9 cellular contexts compared by ENCODE assay signal in the genomic region with DNA sequence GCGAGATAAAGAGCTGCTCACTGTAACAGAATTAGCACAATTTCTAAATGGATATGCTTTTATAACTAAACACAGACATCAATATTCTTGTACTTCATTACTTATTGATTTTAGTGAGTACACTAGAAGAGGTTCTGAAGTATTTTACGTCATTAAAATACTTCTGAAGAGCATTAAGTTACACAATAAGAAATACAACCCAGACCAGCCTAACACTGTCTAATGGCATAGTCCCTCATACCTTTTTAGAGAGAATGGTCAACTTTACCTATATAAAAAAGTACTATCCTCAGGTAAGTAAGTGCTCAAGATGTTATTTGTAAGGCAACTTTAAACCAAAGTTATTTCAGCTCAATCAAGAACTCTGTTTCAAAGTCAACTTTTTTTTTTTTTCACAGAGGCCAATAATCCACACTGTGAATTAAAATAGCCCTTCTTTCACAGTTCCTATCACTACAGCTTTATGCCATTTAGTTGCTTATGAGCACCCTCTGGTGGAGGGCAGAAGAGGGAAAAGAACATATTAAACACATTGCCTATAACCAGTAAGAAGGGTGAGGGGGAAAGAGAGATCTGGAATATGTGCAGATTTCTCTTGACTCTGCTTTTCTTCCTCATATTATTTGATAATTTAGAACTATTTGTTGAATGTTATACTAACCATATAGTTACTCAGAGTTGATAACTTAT.
DNase-seq lines count a peak whose midpoint lies in the region; ATAC-seq and TF ChIP-seq lines count a peak whose summit lies in the region.
"Had no signal": no experiment of that assay in that cellular context is flagged by ENCODE, and none has a peak within 500 bp of the region (broad histone marks: within the 10 kb centered on the region; RNA-seq: fewer than 3 reads in every experiment).

No MANE protein-coding gene starts in this region.

- peaks cover 25% of the 10 kb centered on the region for H3K4me1 ChIP-seq in RWPE2 (ENCODE audit: insufficient read depth, poor library complexity, severe bottlenecking)
- H3K4me1 ChIP-seq in foreskin keratinocyte: peaks cover 14% of the 10 kb centered on the region
- peaks cover 1 to 4% of the 10 kb centered on the region in 2 donors for H3K4me1 ChIP-seq in aorta (ENCODE audit: control insufficient read depth in 1 of 2, insufficient read depth in 2 of 2, low read length in 2 of 2)

- CTCF ChIA-PET in activated naive CD4-positive, alpha-beta T cell treated with anti-CD3 and anti-CD28 coated beads for 36 hours (lab: Charles Lee): interaction anchor here (1.3 kb wide), 1 partner anchor 236 kb away, joined by 4 read pairs; no protein-coding TSS in a partner anchor

- DNase-seq in activated naive CD4-positive, alpha-beta T cell treated with anti-CD3 and anti-CD28 coated beads for 36 hours: peak; percentile 31
- no peak for DNase-seq in activated naive CD4-positive, alpha-beta T cell (lab: John Stamatoyannopoulos, UW)
- DNase-seq in LHCN-M2 (ENCODE audit: low read depth): peak; percentile 57
- DNase-seq in RWPE2 (ENCODE audit: low spot score): no peak
- peak in 1 of 2 donors; percentile 51 for DNase-seq in foreskin keratinocyte
- DNase-seq in aorta: no peak
- no peak for DNase-seq in Right ventricle myocardium superior

- H3K9me3 Mint-ChIP-seq in activated naive CD4-positive, alpha-beta T cell treated with anti-CD3 and anti-CD28 coated beads for 36 hours: no peaks in the 10 kb centered on the region
- no peaks in the 10 kb centered on the region for H3K9me3 Mint-ChIP-seq in stimulated activated memory B cell treated with anti-CD40 and anti-IgM and Interleukin-4, amounts not matched to agents 10 μg/mL and 1 μg/mL and 100 μg/mL, for 72 hours
- H3K9me3 Mint-ChIP-seq: activated naive CD4-positive, alpha-beta T cell treated with anti-CD3 and anti-CD28 coated beads, Interleukin-2, amount 50 U/mL, for 24 hours had no signal

- no peaks in the 10 kb centered on the region for H3K4me1 Mint-ChIP-seq in activated naive CD4-positive, alpha-beta T cell treated with anti-CD3 and anti-CD28 coated beads for 36 hours (ENCODE audit: low read depth)
- H3K4me1 Mint-ChIP-seq in stimulated activated memory B cell treated with anti-CD40 and anti-IgM and Interleukin-4, amounts not matched to agents 10 μg/mL and 1 μg/mL and 100 μg/mL, for 72 hours: no peaks in the 10 kb centered on the region
- H3K4me1 Mint-ChIP-seq: activated naive CD4-positive, alpha-beta T cell treated with anti-CD3 and anti-CD28 coated beads, Interleukin-2, amount 50 U/mL, for 24 hours had no signal

- H3K36me3 Mint-ChIP-seq in activated naive CD4-positive, alpha-beta T cell treated with anti-CD3 and anti-CD28 coated beads for 36 hours (ENCODE audit: low read depth): peaks cover 3% of the 10 kb centered on the region
- peaks cover 14% of the 10 kb centered on the region for H3K36me3 Mint-ChIP-seq in stimulated activated memory B cell treated with anti-CD40 and anti-IgM and Interleukin-4, amounts not matched to agents 10 μg/mL and 1 μg/mL and 100 μg/mL, for 72 hours

- intact Hi-C loops in activated naive CD4-positive, alpha-beta T cell treated with anti-CD3 and anti-CD28 coated beads for 36 hours (cut with micrococcal nuclease): loop anchor here (1.0 kb wide), 1 partner anchor 237 kb away; no protein-coding TSS in a partner anchor
- intact Hi-C loops in aorta (cut with DNase I): no loop called here
- intact Hi-C loops in Right ventricle myocardium superior (cut with DNase I): no loop called here

- 97 to 98% methylated on average over 2 of the region's 2 CpGs for WGBS in aorta, 2 donors

- peak; percentile 74 for TF ChIP-seq CTCF in RWPE2 (IDR thresholded peaks at IDR 0.05; ENCODE audit: poor library complexity, severe bottlenecking)
- peak; percentile 83 for TF ChIP-seq CTCF in foreskin keratinocyte (conservative IDR thresholded peaks at IDR 0.05)

- no peak overlapping the region for H3K4me3 ChIP-seq in RWPE2 (ENCODE audit: severe bottlenecking)
- H3K4me3 ChIP-seq in aorta (ENCODE audit: low read length in 2 of 2): no peak overlapping the region

- no peaks in the 10 kb centered on the region for H3K27me3 Mint-ChIP-seq in activated naive CD4-positive, alpha-beta T cell treated with anti-CD3 and anti-CD28 coated beads for 36 hours (ENCODE audit: low read depth)
- no peaks in the 10 kb centered on the region for H3K27me3 Mint-ChIP-seq in stimulated activated memory B cell treated with anti-CD40 and anti-IgM and Interleukin-4, amounts not matched to agents 10 μg/mL and 1 μg/mL and 100 μg/mL, for 72 hours
- H3K27me3 Mint-ChIP-seq: activated naive CD4-positive, alpha-beta T cell treated with anti-CD3 and anti-CD28 coated beads, Interleukin-2, amount 50 U/mL, for 24 hours had no signal

- H3K27me3 ChIP-seq in RWPE2 (ENCODE audit: insufficient read depth, poor library complexity, severe bottlenecking) (no peaks in the 10 kb centered on the region), foreskin keratinocyte (no peaks in the 10 kb centered on the region), aorta (ENCODE audit: control insufficient read depth in 1 of 2, insufficient read depth in 2 of 2, low read length in 1 of 2) (no peaks in the 10 kb centered on the region)

- H3K27ac Mint-ChIP-seq in activated naive CD4-positive, alpha-beta T cell treated with anti-CD3 and anti-CD28 coated beads for 36 hours: no peak overlapping the region
- no peak overlapping the region for H3K27ac Mint-ChIP-seq in stimulated activated memory B cell treated with anti-CD40 and anti-IgM and Interleukin-4, amounts not matched to agents 10 μg/mL and 1 μg/mL and 100 μg/mL, for 72 hours
- H3K27ac Mint-ChIP-seq: activated naive CD4-positive, alpha-beta T cell treated with anti-CD3 and anti-CD28 coated beads, Interleukin-2, amount 50 U/mL, for 24 hours had no signal

- H3K9me3 ChIP-seq in RWPE2 (ENCODE audit: severe bottlenecking): no peaks in the 10 kb centered on the region
- H3K9me3 ChIP-seq in aorta (ENCODE audit: control insufficient read depth, low read length): no peaks in the 10 kb centered on the region

- peak; percentile 63 for ATAC-seq in RWPE2 (ENCODE audit: low read depth)
- ATAC-seq in foreskin keratinocyte: peak; percentile 53
- no peak for ATAC-seq in aorta (ENCODE audit: low FRiP score)
- no peak for ATAC-seq in Right ventricle myocardium superior (ENCODE audit: poor library complexity)
- no peak for ATAC-seq in stimulated activated memory B cell treated with anti-CD40 and anti-IgM and Interleukin-4, amounts not matched to agents 10 μg/mL and 1 μg/mL and 100 μg/mL, for 72 hours

- H3K4me3 Mint-ChIP-seq in activated naive CD4-positive, alpha-beta T cell treated with anti-CD3 and anti-CD28 coated beads for 36 hours: no peak overlapping the region
- H3K4me3 Mint-ChIP-seq in stimulated activated memory B cell treated with anti-CD40 and anti-IgM and Interleukin-4, amounts not matched to agents 10 μg/mL and 1 μg/mL and 100 μg/mL, for 72 hours: no peak overlapping the region
- H3K4me3 Mint-ChIP-seq: activated naive CD4-positive, alpha-beta T cell treated with anti-CD3 and anti-CD28 coated beads, Interleukin-2, amount 50 U/mL, for 24 hours had no signal

- H3K27ac ChIP-seq in RWPE2 (ENCODE audit: poor library complexity, severe bottlenecking) (peak overlapping the region; percentile 86), foreskin keratinocyte (no peak overlapping the region), aorta (ENCODE audit: low read depth in 1 of 2, low read length in 2 of 2) (no peak overlapping the region)

- no peaks in the 10 kb centered on the region for H3K36me3 ChIP-seq in RWPE2 (ENCODE audit: low read depth)
- no peaks in the 10 kb centered on the region for H3K36me3 ChIP-seq in aorta (ENCODE audit: control insufficient read depth in 1 of 2, insufficient read depth in 2 of 2, low read length in 1 of 2)

Comparison
In these comparisons a context has a peak if more than half of its experiments do, and no peak if none do; other contexts are left out.
1. DNase-seq: peak in activated naive CD4-positive, alpha-beta T cell treated with anti-CD3 and anti-CD28 coated beads for 36 hours (single experiment) and LHCN-M2 (single experiment); none in activated naive CD4-positive, alpha-beta T cell (0 of 4), RWPE2 (single experiment), aorta (0 of 2) and Right ventricle myocardium superior (single experiment).
2. ATAC-seq: peak in RWPE2 (single experiment) and foreskin keratinocyte (single experiment); none in aorta (single experiment), Right ventricle myocardium superior (single experiment) and stimulated activated memory B cell treated with anti-CD40 and anti-IgM and Interleukin-4, amounts not matched to agents 10 μg/mL and 1 μg/mL and 100 μg/mL, for 72 hours (single experiment).